ENCODE assay signal across 23 cellular contexts in genomic region chrX:426881-427280, GRCh38. TPM values are rescaled to one million over a fixed set of nuclear protein-coding genes. Genes with fewer than 3 reads are reported as not detected.
A peak's percentile ranks its signal among the peaks of the same experiment; 100 is the strongest.
DNase-seq lines count a peak whose midpoint lies in the region; ATAC-seq and TF ChIP-seq lines count a peak whose summit lies in the region.
"Had no signal": no experiment of that assay in that cellular context is flagged by ENCODE, and none has a peak within 500 bp of the region (broad histone marks: within the 10 kb centered on the region; RNA-seq: fewer than 3 reads in every experiment).

No MANE protein-coding gene starts in this region.

- H3F3A ChIP-seq in PC-3 (ENCODE audit: low read length, unreplicated experiment) (no peaks in the 10 kb centered on the region), neural progenitor cell (ENCODE audit: low read depth) (no peaks in the 10 kb centered on the region)

- H3K27ac ChIP-seq in PC-3 (ENCODE audit: low read length) = no peak overlapping the region
- no peak overlapping the region for H3K27ac ChIP-seq in neural progenitor cell
- H3K27ac ChIP-seq: heart left ventricle, left lung, tibial artery had no signal

- H3K4me2 ChIP-seq in PC-3 (ENCODE audit: low read length) (no peak overlapping the region), neural progenitor cell (no peak overlapping the region)

- BruUV-seq in PC-3 (replicated peaks; lab: Mats Ljungman, UMichigan) = no TSS peak

- H2AFZ ChIP-seq in PC-3 (ENCODE audit: low read length) = no peak overlapping the region
- H2AFZ ChIP-seq in neural progenitor cell (replicated peaks) = no peak overlapping the region

- POLR2A ChIA-PET in PC-3 (lab: Charles Lee; ENCODE audit: unreplicated experiment) = no interaction called here

- peaks cover 14% of the 10 kb centered on the region for H3K27me3 Mint-ChIP-seq in neural progenitor cell (ENCODE audit: insufficient read depth, low read depth)

- no peak overlapping the region for H3K27ac Mint-ChIP-seq in neural progenitor cell
- H3K27ac Mint-ChIP-seq: activated B cell treated with CpG ODN at 0.5 μM for 24 hours; activated naive CD8-positive, alpha-beta T cell treated with anti-CD3 and anti-CD28 coated beads for 36 hours; activated T-helper 1 cell treated with anti-CD3 and anti-CD28 coated beads, Interleukin-12 subunit alpha, Interleukin-12 subunit beta, Interleukin-2, Interleukin-4 antibody, amounts not matched to agents 30 ng/mL and 10 ng/mL and 1 ng/mL, durations not matched to agents 14 hours and 24 hours and 36 hours; CD4-positive, alpha-beta T cell; mesothelial cell of epicardium; progenitor cell of endocrine pancreas; stimulated activated naive CD8-positive, alpha-beta T cell treated with anti-CD3 and anti-CD28 coated beads, Interleukin-15, Interleukin-2, amounts not matched to agents 100 ng/mL and 50 ng/mL, for 24 hours had no signal

- peak overlapping the region; percentile 50 for H3K4me3 Mint-ChIP-seq in neural progenitor cell
- H3K4me3 Mint-ChIP-seq: activated B cell treated with CpG ODN at 0.5 μM for 24 hours; activated naive CD8-positive, alpha-beta T cell treated with anti-CD3 and anti-CD28 coated beads for 36 hours; activated T-helper 1 cell treated with anti-CD3 and anti-CD28 coated beads, Interleukin-12 subunit alpha, Interleukin-12 subunit beta, Interleukin-2, Interleukin-4 antibody, amounts not matched to agents 30 ng/mL and 10 ng/mL and 1 ng/mL, durations not matched to agents 14 hours and 24 hours and 36 hours; CD4-positive, alpha-beta T cell; mesothelial cell of epicardium; stimulated activated naive CD8-positive, alpha-beta T cell treated with anti-CD3 and anti-CD28 coated beads, Interleukin-15, Interleukin-2, amounts not matched to agents 100 ng/mL and 50 ng/mL, for 24 hours had no signal

- CTCF ChIA-PET in PC-3 (lab: Charles Lee) = no interaction called here

- no peaks in the 10 kb centered on the region for H3K36me3 Mint-ChIP-seq in neural progenitor cell
- H3K36me3 Mint-ChIP-seq: mesothelial cell of epicardium had no signal

- TF ChIP-seq CTCF in PC-3 (conservative IDR thresholded peaks at IDR 0.05; ENCODE audit: low read depth, low read length) = no peak
- no peak for TF ChIP-seq CTCF in neural progenitor cell (IDR thresholded peaks at IDR 0.05)

- ATAC-seq in PC-3 (peak; percentile 58; the same call in 1 of the 2 replicates), HG02678 (IDR thresholded peaks at IDR 0.05; ENCODE audit: unreplicated experiment) (no peak), HG03097 (IDR thresholded peaks at IDR 0.05; ENCODE audit: low FRiP score, unreplicated experiment) (no peak)
- ATAC-seq: heart left ventricle, left lung, sciatic nerve had no signal

- H3K79me2 ChIP-seq in PC-3 (ENCODE audit: low read length) (no peaks in the 10 kb centered on the region), neural progenitor cell (ENCODE audit: low read depth) (no peaks in the 10 kb centered on the region)

- no peaks in the 10 kb centered on the region for H3K9me3 ChIP-seq in PC-3 (ENCODE audit: low read length)
- no peaks in the 10 kb centered on the region for H3K9me3 ChIP-seq in neural progenitor cell (ENCODE audit: low read depth)
- H3K9me3 ChIP-seq: heart left ventricle, left lung, tibial artery had no signal

- H4K20me1 ChIP-seq in PC-3 (ENCODE audit: low read length) (no peaks in the 10 kb centered on the region), neural progenitor cell (ENCODE audit: low read depth) (no peaks in the 10 kb centered on the region)

- intact Hi-C loops in PC-3 (cut with micrococcal nuclease) = no loop called here

- H3K9ac ChIP-seq in PC-3 (ENCODE audit: low read length) (no peak overlapping the region), neural progenitor cell (no peak overlapping the region)

- peaks cover 6% of the 10 kb centered on the region for H3K9me3 Mint-ChIP-seq in neural progenitor cell
- H3K9me3 Mint-ChIP-seq: activated B cell treated with CpG ODN at 0.5 μM for 24 hours; activated naive CD8-positive, alpha-beta T cell treated with anti-CD3 and anti-CD28 coated beads for 36 hours; activated T-helper 1 cell treated with anti-CD3 and anti-CD28 coated beads, Interleukin-12 subunit alpha, Interleukin-12 subunit beta, Interleukin-2, Interleukin-4 antibody, amounts not matched to agents 30 ng/mL and 10 ng/mL and 1 ng/mL, durations not matched to agents 14 hours and 24 hours and 36 hours; CD4-positive, alpha-beta T cell; mesothelial cell of epicardium; stimulated activated naive CD8-positive, alpha-beta T cell treated with anti-CD3 and anti-CD28 coated beads, Interleukin-15, Interleukin-2, amounts not matched to agents 100 ng/mL and 50 ng/mL, for 24 hours had no signal

- DNase-seq in ELR (ENCODE audit: low read depth) (peak; percentile 16), PC-3 (peak; percentile 18), epidermal melanocyte (ENCODE audit: insufficient read length, low spot score) (peak; percentile 15), neural progenitor cell (ENCODE audit: low spot score) (no peak), NCI-H774 (lab: John Stamatoyannopoulos, UW) (no peak)
- DNase-seq: activated B cell treated with CpG ODN at 0.5 μM for 24 hours; activated naive CD8-positive, alpha-beta T cell treated with anti-CD3 and anti-CD28 coated beads for 36 hours; CD4-positive, alpha-beta T cell; cerebellar nuclear complex; DMS 273 treated with DMSO at 0.1 percent for 48 hours; GF-D8; heart left ventricle; KG1; left lung; NCI-H526; tibial artery had no signal

- H3K4me1 ChIP-seq in PC-3 (ENCODE audit: insufficient read depth, low read length) (no peaks in the 10 kb centered on the region), neural progenitor cell (no peaks in the 10 kb centered on the region)
- H3K4me1 ChIP-seq: left lung had no signal

- H3K4me1 Mint-ChIP-seq in neural progenitor cell = no peaks in the 10 kb centered on the region

- H3K4me3 ChIP-seq in PC-3 (ENCODE audit: low read length) (no peak overlapping the region), neural progenitor cell (no peak overlapping the region)
- H3K4me3 ChIP-seq: heart left ventricle, left lung, tibial artery had no signal

- H3K36me3 ChIP-seq in PC-3 (ENCODE audit: low read depth, low read length) (no peaks in the 10 kb centered on the region), neural progenitor cell (no peaks in the 10 kb centered on the region)
- H3K36me3 ChIP-seq: heart left ventricle, left lung, tibial artery had no signal

- H3K9me2 ChIP-seq in PC-3 (replicated peaks; ENCODE audit: low read length) = no peaks in the 10 kb centered on the region

- H3K27me3 ChIP-seq in PC-3 (ENCODE audit: low read length) (peaks cover 8% of the 10 kb centered on the region), neural progenitor cell (peaks cover 37% of the 10 kb centered on the region)

RNA-seq across cellular contexts. Expression of gene PPP2R3B, which starts 40.2 kb away (rescaled TPM):
- total RNA-seq in PC-3 (2014; rRNA removed) (35.2 and 35.4 TPM in 2 replicates), neural progenitor cell (ENCODE audit: low replicate concordance) (30.3 and 81.8 TPM in 2 replicates)

Comparison
In these comparisons a context has a peak if more than half of its experiments do, and no peak if none do; other contexts are left out.
1. DNase-seq: peak in ELR (single experiment), PC-3 (single experiment) and epidermal melanocyte (single experiment); none in neural progenitor cell (single experiment) and NCI-H774 (single experiment).